In the genomic region with DNA sequence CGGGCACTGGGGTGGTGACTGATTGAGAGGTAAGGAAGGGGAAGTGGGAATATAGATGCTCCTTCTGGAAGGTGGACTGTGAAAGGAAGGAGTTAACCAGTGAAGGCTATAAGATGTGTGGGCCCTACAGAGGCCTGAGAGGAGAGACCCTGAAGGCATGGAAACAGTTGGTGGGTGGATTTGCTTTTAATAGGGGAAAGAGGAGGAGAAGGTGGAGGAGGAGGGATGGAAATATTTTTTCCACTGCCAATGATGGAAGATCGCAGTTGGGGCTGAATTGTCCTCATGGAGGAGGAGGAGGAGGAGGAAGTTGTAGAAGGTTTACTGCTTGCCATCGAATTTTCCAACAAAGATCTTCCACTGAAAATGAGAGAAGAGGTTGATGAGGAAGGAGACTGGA, we compare ENCODE assay signal across 19 cellular contexts.
DNase-seq lines count a peak whose midpoint lies in the region; ATAC-seq and TF ChIP-seq lines count a peak whose summit lies in the region.
"Had no signal": no experiment of that assay in that cellular context is flagged by ENCODE, and none has a peak within 500 bp of the region (broad histone marks: within the 10 kb centered on the region; RNA-seq: fewer than 3 reads in every experiment).

No MANE protein-coding gene starts in this region.

- CTCF ChIA-PET in MCF 10A (lab: Yijun Ruan, JAX): interaction anchor here (0.6 kb wide), 1 partner anchor 130 kb away, joined by 3 read pairs; no protein-coding TSS in a partner anchor

- peaks cover 19% of the 10 kb centered on the region for H3K4me1 ChIP-seq in foreskin keratinocyte
- H3K4me1 ChIP-seq in Peyer's patch: no peaks in the 10 kb centered on the region

- H3K27me3 ChIP-seq in foreskin keratinocyte: no peaks in the 10 kb centered on the region
- no peaks in the 10 kb centered on the region for H3K27me3 ChIP-seq in WERI-Rb-1 (ENCODE audit: insufficient read depth, low read depth, severe bottlenecking)
- no peaks in the 10 kb centered on the region for H3K27me3 ChIP-seq in Peyer's patch
- H3K27me3 ChIP-seq: MG63 had no signal

- no TSS peak for BruUV-seq in MCF 10A (replicated peaks; lab: Mats Ljungman, UMichigan)

- no peak overlapping the region for H3K4me3 ChIP-seq in WERI-Rb-1 (ENCODE audit: low read depth, low read length)
- no peak overlapping the region for H3K4me3 ChIP-seq in Peyer's patch
- H3K4me3 ChIP-seq: MG63 had no signal

- H3K36me3 Mint-ChIP-seq in MCF 10A (ENCODE audit: insufficient read depth, unreplicated experiment): peaks cover 43% of the 10 kb centered on the region
- H3K36me3 Mint-ChIP-seq in progenitor cell of endocrine pancreas (ENCODE audit: insufficient read depth): peaks cover 50% of the 10 kb centered on the region
- H3K36me3 Mint-ChIP-seq: CD8-positive, alpha-beta T cell had no signal

- H3K9me3 ChIP-seq in WERI-Rb-1 (ENCODE audit: severe bottlenecking) (no peaks in the 10 kb centered on the region), Peyer's patch (no peaks in the 10 kb centered on the region)
- H3K9me3 ChIP-seq: MG63 had no signal

- H3K36me3 ChIP-seq in WERI-Rb-1 (no peaks in the 10 kb centered on the region), Peyer's patch (no peaks in the 10 kb centered on the region)
- H3K36me3 ChIP-seq: MG63 had no signal

- POLR2A ChIA-PET in MCF 10A (lab: Yijun Ruan, JAX): interaction anchor here (0.5 to 2.2 kb wide), 6 partner anchors 11 to 94 kb away, joined by 3 to 8 read pairs (median 4); no protein-coding TSS in a partner anchor

- no peak for TF ChIP-seq POLR2A in Peyer's patch (IDR thresholded peaks at IDR 0.05)

- no peak for DNase-seq in MCF 10A (ENCODE audit: unreplicated experiment)
- no peak for DNase-seq in foreskin keratinocyte
- DNase-seq in progenitor cell of endocrine pancreas (ENCODE audit: low spot score, unreplicated experiment): no peak
- no peak for DNase-seq in left lobe of liver (ENCODE audit: low spot score)
- DNase-seq in NAMALWA (ENCODE audit: low spot score): no peak
- DNase-seq in WERI-Rb-1: no peak
- no peak for DNase-seq in Peyer's patch
- DNase-seq: C1 segment of cervical spinal cord; CD8-positive, alpha-beta T cell; GF-D8; KBM-7; MG63; NCI-H1694; NCI-H2029 treated with DMSO at 0.1 percent for 48 hours; NCI-H2227 treated with DMSO at 0.1 percent for 48 hours; NCI-H510A; NCI-H69; SHP77 had no signal

- peak overlapping the region; percentile 30 for H3K27ac ChIP-seq in foreskin keratinocyte
- H3K27ac ChIP-seq in WERI-Rb-1: no peak overlapping the region
- H3K27ac ChIP-seq in Peyer's patch: no peak overlapping the region
- H3K27ac ChIP-seq: RWPE1 had no signal

- H3K27ac Mint-ChIP-seq in MCF 10A (ENCODE audit: low read depth, unreplicated experiment) (peak overlapping the region; percentile 93), progenitor cell of endocrine pancreas (peak overlapping the region; percentile 83)
- H3K27ac Mint-ChIP-seq: CD8-positive, alpha-beta T cell had no signal

- TF ChIP-seq CTCF in MCF 10A (IDR thresholded peaks at IDR 0.05; ENCODE audit: unreplicated experiment) (no peak), foreskin keratinocyte (conservative IDR thresholded peaks at IDR 0.05) (no peak), progenitor cell of endocrine pancreas (IDR thresholded peaks at IDR 0.05; ENCODE audit: unreplicated experiment) (no peak), WERI-Rb-1 (IDR thresholded peaks at IDR 0.05; ENCODE audit: low read depth, low read length) (no peak), Peyer's patch (IDR thresholded peaks at IDR 0.05) (no peak)

- intact Hi-C loops in MCF 10A (cut with micrococcal nuclease): loop anchor here (5.0 kb wide), 1 partner anchor 297 kb away; no protein-coding TSS in a partner anchor

- no peaks in the 10 kb centered on the region for H3K27me3 Mint-ChIP-seq in MCF 10A (ENCODE audit: insufficient read depth, unreplicated experiment)
- no peaks in the 10 kb centered on the region for H3K27me3 Mint-ChIP-seq in progenitor cell of endocrine pancreas

- no peak for ATAC-seq in foreskin keratinocyte
- ATAC-seq in left lobe of liver: no peak
- ATAC-seq: CD8-positive, alpha-beta T cell had no signal

- H3K4me3 Mint-ChIP-seq in MCF 10A (ENCODE audit: unreplicated experiment) (no peak overlapping the region), progenitor cell of endocrine pancreas (ENCODE audit: low read depth) (no peak overlapping the region)
- H3K4me3 Mint-ChIP-seq: CD8-positive, alpha-beta T cell had no signal

- H3K9me3 Mint-ChIP-seq in MCF 10A (ENCODE audit: unreplicated experiment): peaks cover 8% of the 10 kb centered on the region
- peaks cover 15% of the 10 kb centered on the region for H3K9me3 Mint-ChIP-seq in progenitor cell of endocrine pancreas (ENCODE audit: low read depth)
- H3K9me3 Mint-ChIP-seq: CD8-positive, alpha-beta T cell had no signal

- peaks cover 32% of the 10 kb centered on the region for H3K4me1 Mint-ChIP-seq in MCF 10A (ENCODE audit: insufficient read depth, unreplicated experiment)
- H3K4me1 Mint-ChIP-seq in progenitor cell of endocrine pancreas (ENCODE audit: low read depth): peaks cover 4% of the 10 kb centered on the region
